Comparison of ENCODE assay signal across 8 cellular contexts in genomic region chr19:3060852-3061182, GRCh38. TPM values are rescaled to one million over a fixed set of nuclear protein-coding genes. Genes with fewer than 3 reads are reported as not detected.
DNase-seq lines count a peak whose midpoint lies in the region; ATAC-seq and TF ChIP-seq lines count a peak whose summit lies in the region.

No MANE protein-coding gene starts in this region.

- H3K4me3 Mint-ChIP-seq in T-helper 1 cell treated with Interleukin-12 subunit alpha and Interleukin-12 subunit beta and Interleukin-4 antibody, amounts not matched to agents 30 μg/mL and 1 μg/mL, for 36 hours, result peak overlapping the region; percentile 91

- DNase-seq in T-helper 1 cell (no peak), adrenal gland (no peak), kidney epithelial cell (ENCODE audit: low read depth) (no peak), substantia nigra (lab: John Stamatoyannopoulos, UW) (no peak), Kasumi-1 (lab: John Stamatoyannopoulos, UW) (no peak)
- DNase-seq in activated CD8-positive, alpha-beta memory T cell treated with anti-CD3 and anti-CD28 coated beads, Interleukin-2, amount 50 U/mL, for 4 hours, result no peak

- peak overlapping the region in 3 of 4 donors; percentile 48 to 97 (median 67) for H3K4me3 ChIP-seq in adrenal gland
- H3K4me3 ChIP-seq in kidney epithelial cell (ENCODE audit: low read depth, low read length), result peak overlapping the region; percentile 74

- TF ChIP-seq CTCF in adrenal gland (IDR thresholded peaks at IDR 0.05) (no peak), kidney epithelial cell (IDR thresholded peaks at IDR 0.05; ENCODE audit: insufficient read depth, low read length, poor library complexity, severe bottlenecking) (no peak)

- H3K36me3 Mint-ChIP-seq in T-helper 1 cell treated with Interleukin-12 subunit alpha and Interleukin-12 subunit beta and Interleukin-4 antibody, amounts not matched to agents 30 μg/mL and 1 μg/mL, for 36 hours (ENCODE audit: low read depth), result peaks cover 24% of the 10 kb centered on the region

- no peaks in the 10 kb centered on the region for H3K27me3 Mint-ChIP-seq in T-helper 1 cell treated with Interleukin-12 subunit alpha and Interleukin-12 subunit beta and Interleukin-4 antibody, amounts not matched to agents 30 μg/mL and 1 μg/mL, for 36 hours (ENCODE audit: low read depth)

- peaks cover 44 to 58% of the 10 kb centered on the region in 2 donors for H3K4me1 ChIP-seq in adrenal gland (replicated peaks in 1 of 2)

- 16 to 27% (median 21%) methylated on average over 5 of the region's 5 CpGs for WGBS in adrenal gland, 4 donors

- H3K27ac ChIP-seq in adrenal gland (peak overlapping the region; percentile 85 to 100 (median 94)), substantia nigra (ENCODE audit: low read depth, low read length, poor library complexity, severe bottlenecking) (peak overlapping the region; percentile 89)

- peak overlapping the region; percentile 91 for H3K27ac Mint-ChIP-seq in T-helper 1 cell treated with Interleukin-12 subunit alpha and Interleukin-12 subunit beta and Interleukin-4 antibody, amounts not matched to agents 30 μg/mL and 1 μg/mL, for 36 hours

- intact Hi-C loops in adrenal gland (cut with DNase I), result no loop called here

- no peak for TF ChIP-seq POLR2A in adrenal gland (IDR thresholded peaks at IDR 0.05)

- H3K4me1 Mint-ChIP-seq in T-helper 1 cell treated with Interleukin-12 subunit alpha and Interleukin-12 subunit beta and Interleukin-4 antibody, amounts not matched to agents 30 μg/mL and 1 μg/mL, for 36 hours (ENCODE audit: low read depth), result peaks cover 25% of the 10 kb centered on the region

- no peaks in the 10 kb centered on the region for H3K27me3 ChIP-seq in adrenal gland
- H3K27me3 ChIP-seq in kidney epithelial cell (ENCODE audit: control insufficient read depth, insufficient read depth, low read length), result no peaks in the 10 kb centered on the region

- H3K9me3 Mint-ChIP-seq in T-helper 1 cell treated with Interleukin-12 subunit alpha and Interleukin-12 subunit beta and Interleukin-4 antibody, amounts not matched to agents 30 μg/mL and 1 μg/mL, for 36 hours, result no peaks in the 10 kb centered on the region

- no peaks in the 10 kb centered on the region for H3K9me3 ChIP-seq in adrenal gland (replicated peaks in 1 of 3)

- no peak for ATAC-seq in GM21825 (IDR thresholded peaks at IDR 0.05; ENCODE audit: unreplicated experiment)

- peaks cover 0 to 28% of the 10 kb centered on the region in 2 donors for H3K36me3 ChIP-seq in adrenal gland (replicated peaks in 1 of 2)
- H3K36me3 ChIP-seq in kidney epithelial cell (ENCODE audit: control insufficient read depth, insufficient read depth, low read length), result peaks cover 3% of the 10 kb centered on the region

RNA-seq across cellular contexts. Expression of gene TLE5, which starts 1.5 kb away (rescaled TPM):
- total RNA-seq in adrenal gland (100 to 1,000 TPM; 428 to 968 (median 670) TPM), kidney epithelial cell (340 and 353 TPM in 2 replicates)
- polyA plus RNA-seq in adrenal gland, result 1,000 to 10,000 TPM in 2 of 3 donors, 100 to 1,000 TPM in 1; 237 to 2,300 (median 1,557) TPM

RNA-seq across cellular contexts. Expression of gene TLE2, which starts 31.7 kb away (rescaled TPM):
- total RNA-seq in adrenal gland, result 100 to 1,000 TPM in 1 of 8 donors, 10 to 100 TPM in 7; 28.0 to 104 (median 57.2) TPM
- 100 to 1,000 TPM in 1 of 3 donors, 10 to 100 TPM in 1, 1 to 10 TPM in 1; 8.4 to 106 (median 70.3) TPM for polyA plus RNA-seq in adrenal gland
- total RNA-seq in kidney epithelial cell, result 9.4 and 23.3 TPM in 2 replicates

RNA-seq across cellular contexts. Expression of gene GNA11, which starts 33.3 kb away (rescaled TPM):
- 10 to 100 TPM; 53.1 to 84.3 (median 64.4) TPM for total RNA-seq in adrenal gland
- 10 to 100 TPM; 20.6 to 38.3 (median 35.6) TPM for polyA plus RNA-seq in adrenal gland
- 59.4 and 78.2 TPM in 2 replicates for total RNA-seq in kidney epithelial cell
